ENCODE assay signal across 16 cellular contexts in genomic region chr11:83441171-83441570, GRCh38.
A peak's percentile ranks its signal among the peaks of the same experiment; 100 is the strongest.
DNase-seq lines count a peak whose midpoint lies in the region; ATAC-seq, FAIRE-seq and TF ChIP-seq lines count a peak whose summit lies in the region.
"Had no signal": no experiment of that assay in that cellular context is flagged by ENCODE, and none has a peak within 500 bp of the region (broad histone marks: within the 10 kb centered on the region; RNA-seq: fewer than 3 reads in every experiment).

No MANE protein-coding gene starts in this region.

- H3K23ac ChIP-seq in H1 (ENCODE audit: insufficient read length), result no peak overlapping the region

- intact Hi-C loops in thyroid gland (cut with DNase I), result no loop called here

- H3K23me2 ChIP-seq in H1 (ENCODE audit: low read depth, low read length), result no peaks in the 10 kb centered on the region

- H3K9me3 ChIP-seq in OCI-LY1 (ENCODE audit: low read length) (no peaks in the 10 kb centered on the region), H1 (ENCODE audit: insufficient read depth in 2 of 2, low read depth in 1 of 2, low read length in 1 of 2) (no peaks in the 10 kb centered on the region), thyroid gland (no peaks in the 10 kb centered on the region)
- H3K9me3 ChIP-seq: BLaER1 had no signal

- H3K27me3 ChIP-seq in OCI-LY1 (ENCODE audit: insufficient read depth, low read length) (no peaks in the 10 kb centered on the region), H1 (replicated peaks in 1 of 4; ENCODE audit: control insufficient read depth in 3 of 4, extremely low read depth in 1 of 4, insufficient read depth in 3 of 4, low read length in 3 of 4) (peaks cover 0 to 1% (median 0%) of the 10 kb centered on the region in 4 experiments; a peak in 1 of 7 replicates), thyroid gland (no peaks in the 10 kb centered on the region)
- H3K27me3 ChIP-seq: BLaER1 had no signal

- H3K4me2 ChIP-seq in OCI-LY1 (ENCODE audit: low read length) (no peak overlapping the region), H1 (ENCODE audit: insufficient read depth in 1 of 2, low read depth in 2 of 2, low read length in 2 of 2) (no peak overlapping the region)
- H3K4me2 ChIP-seq: BLaER1 had no signal

- H2BK5ac ChIP-seq in H1 (ENCODE audit: low read depth, low read length), result no peak overlapping the region

- no peak for FAIRE-seq in H1 (lab: Jason Lieb, UNC)

- H2BK120ac ChIP-seq in H1 (replicated peaks; ENCODE audit: low read depth, low read length), result no peak overlapping the region

- H4K91ac ChIP-seq in H1 (replicated peaks; ENCODE audit: insufficient read length, low read length), result no peak overlapping the region

- peak; percentile 44; the same call in 1 of the 2 replicates for TF ChIP-seq CTCF in OCI-LY1 (IDR thresholded peaks at IDR 0.05; ENCODE audit: low read length)
- no peak for TF ChIP-seq CTCF in H1 (IDR thresholded peaks at IDR 0.05; ENCODE audit: control extremely low read depth in 1 of 3, insufficient read depth in 1 of 3, low read depth in 1 of 3, low read length in 3 of 3)
- peak in 1 of 6 experiments; percentile 2 for TF ChIP-seq CTCF in thyroid gland (IDR thresholded peaks at IDR 0.05)

- H3K79me1 ChIP-seq in H1 (ENCODE audit: low read depth, low read length), result no peaks in the 10 kb centered on the region

- H3K56ac ChIP-seq in H1 (replicated peaks; ENCODE audit: insufficient read length, low read depth, low read length), result no peak overlapping the region

- H2BK20ac ChIP-seq in H1 (ENCODE audit: low read length), result no peak overlapping the region

- H2AFZ ChIP-seq in OCI-LY1 (ENCODE audit: low read length) (no peak overlapping the region), H1 (ENCODE audit: low read length) (no peak overlapping the region)
- H2AFZ ChIP-seq: GM23248 had no signal

- H2BK15ac ChIP-seq in H1 (ENCODE audit: low read length), result no peak overlapping the region

- H4K5ac ChIP-seq in H1 (ENCODE audit: insufficient read length, low read depth, low read length), result no peak overlapping the region

- H3F3A ChIP-seq in OCI-LY1 (ENCODE audit: insufficient read depth, low read length), result no peaks in the 10 kb centered on the region

- CTCF ChIA-PET in H1 (lab: Charles Lee; ENCODE audit: partially characterized antibody), result interaction anchor here (0.6 to 1.1 kb wide), 2 partner anchors 14 to 25 kb away, joined by 3 read pairs; no protein-coding TSS in a partner anchor

- ATAC-seq in GM21717 (IDR thresholded peaks at IDR 0.05; ENCODE audit: unreplicated experiment) (no peak), HG03354 (IDR thresholded peaks at IDR 0.05; ENCODE audit: poor library complexity, severe bottlenecking, unreplicated experiment) (no peak)

- H3K4me3 ChIP-seq in OCI-LY1 (ENCODE audit: low read depth, low read length, poor library complexity, severe bottlenecking) (no peak overlapping the region), H1 (ENCODE audit: extremely low read depth in 1 of 4, insufficient read depth in 2 of 4, low read depth in 3 of 4, low read length in 4 of 4) (no peak overlapping the region), thyroid gland (replicated peaks in 1 of 3) (no peak overlapping the region)
- H3K4me3 ChIP-seq: BLaER1, GM23248 had no signal

- H4K20me1 ChIP-seq in OCI-LY1 (ENCODE audit: insufficient read depth, low read length) (no peaks in the 10 kb centered on the region), H1 (replicated peaks in 1 of 2; ENCODE audit: control insufficient read depth in 1 of 2, insufficient read depth in 2 of 2, low read length in 2 of 2) (no peaks in the 10 kb centered on the region)
- H4K20me1 ChIP-seq: BLaER1 had no signal

- no peak overlapping the region for H4K8ac ChIP-seq in H1 (ENCODE audit: extremely low read depth, insufficient read depth, low read length)

- no peak for TF ChIP-seq POLR2A in H1 (IDR thresholded peaks at IDR 0.05; ENCODE audit: control extremely low read depth in 1 of 2, low read depth in 2 of 2, low read length in 2 of 2)
- TF ChIP-seq POLR2A in thyroid gland (IDR thresholded peaks at IDR 0.05), result no peak

- no peaks in the 10 kb centered on the region for H3K79me2 ChIP-seq in OCI-LY1 (ENCODE audit: insufficient read depth, low read length)
- no peaks in the 10 kb centered on the region for H3K79me2 ChIP-seq in H1 (ENCODE audit: control insufficient read depth in 1 of 2, insufficient read depth in 2 of 2, low read length in 2 of 2)

- no peak overlapping the region for H3K9ac ChIP-seq in OCI-LY1 (ENCODE audit: low read length)
- H3K9ac ChIP-seq in H1 (replicated peaks in 1 of 4; ENCODE audit: extremely low read depth in 1 of 4, low read depth in 3 of 4, low read length in 3 of 4), result no peak overlapping the region
- H3K9ac ChIP-seq: BLaER1, GM23248 had no signal

- H2BK12ac ChIP-seq in H1 (ENCODE audit: low read depth, low read length), result no peak overlapping the region

- no peak overlapping the region for H3K4ac ChIP-seq in H1 (replicated peaks; ENCODE audit: insufficient read length, low read depth, low read length)

- H3K14ac ChIP-seq in H1 (ENCODE audit: insufficient read length), result no peak overlapping the region

- no peak for TF ChIP-seq RAD21 in H1 (IDR thresholded peaks at IDR 0.05 in 1 of 2, conservative IDR thresholded peaks at IDR 0.05 in 1 of 2; ENCODE audit: low read depth in 2 of 2, low read length in 2 of 2)

- POLR2A ChIA-PET in H1 (lab: Charles Lee; ENCODE audit: partially characterized antibody), result no interaction called here

- DNase-seq in NCI-H748 (lab: John Stamatoyannopoulos, UW; ENCODE audit: unreplicated experiment) (peak; percentile 32), NCI-H748 treated with DMSO at 0.1 percent for 48 hours (lab: John Stamatoyannopoulos, UW) (no peak), H1 (ENCODE audit: low read depth in 1 of 2, low spot score in 2 of 2) (no peak), thyroid gland (peak; percentile 3 to 12), SW 1271 (lab: John Stamatoyannopoulos, UW) (no peak)
- DNase-seq: Calu3; CD4-positive, alpha-beta memory T cell; DMS79 treated with DMSO at 0.1 percent for 48 hours; GF-D8; GM23248; H7 had no signal

- 57% methylated on average over 4 of the region's 4 CpGs; no CpG with 5 or more reads in 1 of the 2 experiments for WGBS in H1 (ENCODE audit: extremely low coverage in 1 of 2, insufficient coverage in 1 of 2, insufficient read length in 1 of 2, insufficient replicate concordance in 2 of 2, low coverage in 1 of 2, low lambda C conversion rate in 2 of 2, missing lambda C conversion rate in 1 of 2), 2 experiments
- 68 to 71% methylated on average over 4 of the region's 4 CpGs for WGBS in thyroid gland, 2 donors

- no peaks in the 10 kb centered on the region for H3K36me3 ChIP-seq in OCI-LY1 (ENCODE audit: insufficient read depth, low read length)
- H3K36me3 ChIP-seq in H1 (ENCODE audit: control insufficient read depth in 2 of 4, insufficient read depth in 4 of 4, low read length in 3 of 4), result no peaks in the 10 kb centered on the region
- H3K36me3 ChIP-seq in thyroid gland, result no peaks in the 10 kb centered on the region
- H3K36me3 ChIP-seq: BLaER1 had no signal

- no peaks in the 10 kb centered on the region for H3K9me2 ChIP-seq in OCI-LY1 (ENCODE audit: low read depth, low read length)

- no peak for TF ChIP-seq EP300 in H1 (IDR thresholded peaks at IDR 0.05; ENCODE audit: borderline replicate concordance in 1 of 2, low read depth in 2 of 2, low read length in 2 of 2)

- no peak overlapping the region for H3K27ac ChIP-seq in OCI-LY1 (ENCODE audit: low read depth, low read length, poor library complexity, severe bottlenecking)
- no peak overlapping the region for H3K27ac ChIP-seq in H1 (ENCODE audit: low read depth, low read length)
- H3K27ac ChIP-seq in thyroid gland, result no peak overlapping the region
- H3K27ac ChIP-seq: 22Rv1, BLaER1, GM23248 had no signal

- no peak overlapping the region for H3K18ac ChIP-seq in H1 (ENCODE audit: extremely low read depth, low read length)

- H3K4me1 ChIP-seq in OCI-LY1 (ENCODE audit: insufficient read depth, low read length, severe bottlenecking) (peaks cover 2% of the 10 kb centered on the region), H1 (replicated peaks in 1 of 4; ENCODE audit: control insufficient read depth in 3 of 4, insufficient read depth in 4 of 4, low read length in 3 of 4) (peaks cover 0 to 5% (median 1%) of the 10 kb centered on the region in 4 experiments; a peak in 3 of 7 replicates), thyroid gland (no peaks in the 10 kb centered on the region)
- H3K4me1 ChIP-seq: BLaER1 had no signal

- H2AK5ac ChIP-seq in H1 (ENCODE audit: low read depth, low read length), result no peak overlapping the region

TF ChIP-seq in H1, 55 proteins besides CTCF, POLR2A, EP300 and RAD21:
- 0 out of 2 replicates have a peak, but pooled peaks have one; percentile 15 for TF ChIP-seq MAX (IDR thresholded peaks at IDR 0.05)
- no peak for TF ChIP-seq SP1 (IDR thresholded peaks at IDR 0.05; ENCODE audit: low read depth, low read length)
TF ChIP-seq in H1: peak in this region for 1.

Comparison
In these comparisons a context has a peak if more than half of its experiments do, and no peak if none do; other contexts are left out.
1. DNase-seq: peak in NCI-H748 (single experiment) and thyroid gland (2 of 2); none in NCI-H748 treated with DMSO at 0.1 percent for 48 hours (single experiment), H1 (0 of 2) and SW 1271 (0 of 2).